ENCODE assay signal across 11 cellular contexts in genomic region chr1:148315081-148315811, GRCh38.
A peak's percentile ranks its signal among the peaks of the same experiment; 100 is the strongest.
DNase-seq lines count a peak whose midpoint lies in the region; ATAC-seq lines count a peak whose summit lies in the region.
"Had no signal": no experiment of that assay in that cellular context is flagged by ENCODE, and none has a peak within 500 bp of the region (broad histone marks: within the 10 kb centered on the region; RNA-seq: fewer than 3 reads in every experiment).

No MANE protein-coding gene starts in this region.

- peak; percentile 24 for DNase-seq in iris pigment epithelial cell (ENCODE audit: low read depth)
- no peak for DNase-seq in activated naive CD4-positive, alpha-beta T cell treated with anti-CD3 and anti-CD28 coated beads, Interleukin-2, amount 50 U/mL, for 16 hours
- DNase-seq in inferior parietal cortex (ENCODE audit: extremely low spot score), result no peak
- DNase-seq in DMS 273 (lab: John Stamatoyannopoulos, UW; ENCODE audit: unreplicated experiment), result no peak
- no peak for DNase-seq in activated gamma-delta T cell treated with Interleukin-2 at 50 U/mL for 16 hours
- DNase-seq: foreskin fibroblast, occipital lobe had no signal

- ATAC-seq in GM18517 (IDR thresholded peaks at IDR 0.05; ENCODE audit: unreplicated experiment), result peak; percentile 72
- ATAC-seq in GM21619 (IDR thresholded peaks at IDR 0.05; ENCODE audit: unreplicated experiment), result peak; percentile 79
- peak; percentile 45 for ATAC-seq in HG03571 (IDR thresholded peaks at IDR 0.05; ENCODE audit: unreplicated experiment)
- ATAC-seq: K562 had no signal
